In the genomic region with DNA sequence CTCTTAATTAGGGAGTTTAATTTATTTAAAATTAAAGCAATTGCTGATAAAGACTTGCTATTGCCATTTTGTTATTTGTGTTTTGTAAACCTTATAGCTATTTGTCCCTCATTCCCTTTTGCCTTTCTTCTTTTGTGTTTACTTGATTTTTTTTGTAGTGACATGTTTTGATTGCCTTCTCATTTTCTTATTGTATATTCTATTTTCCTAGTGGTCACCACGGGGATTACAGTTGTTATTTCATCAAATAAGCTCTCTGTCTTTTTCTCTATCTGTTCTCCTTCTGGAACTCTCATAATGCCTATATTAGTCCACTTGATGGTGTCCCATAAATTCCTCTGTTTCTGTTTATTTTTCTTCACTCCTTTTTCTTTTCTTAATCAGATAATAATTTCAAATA, we compare ENCODE assay signal across 18 cellular contexts.
DNase-seq lines count a peak whose midpoint lies in the region; ATAC-seq, FAIRE-seq and TF ChIP-seq lines count a peak whose summit lies in the region.
"Had no signal": no experiment of that assay in that cellular context is flagged by ENCODE, and none has a peak within 500 bp of the region (broad histone marks: within the 10 kb centered on the region; RNA-seq: fewer than 3 reads in every experiment).

No MANE protein-coding gene starts in this region.

- H3K9me3 Mint-ChIP-seq in IgD-negative memory B cell: peaks cover 0 to 3% (median 2%) of the 10 kb centered on the region in 3 donors
- H3K9me3 Mint-ChIP-seq in neural crest cell: peaks cover 13% of the 10 kb centered on the region

- no peaks in the 10 kb centered on the region for H3K27me3 ChIP-seq in GM12878 (replicated peaks in 1 of 2; ENCODE audit: control insufficient read depth in 2 of 2, insufficient read depth in 2 of 2, low read length in 1 of 2)
- H3K27me3 ChIP-seq: left lung had no signal

- BruUV-seq in GM12878 (replicated peaks; lab: Mats Ljungman, UMichigan): no TSS peak

- TF ChIP-seq CTCF in GM12878 (IDR thresholded peaks at IDR 0.05 in 2 of 3, conservative IDR thresholded peaks at IDR 0.05 in 1 of 3; ENCODE audit: control insufficient read depth in 2 of 3, extremely low read depth in 1 of 3, insufficient read depth in 1 of 3, low read depth in 3 of 3, low read length in 3 of 3) (peak in 2 of 3 experiments; percentile 9 to 10; a peak in 1 of 6 replicates), neural crest cell (conservative IDR thresholded peaks at IDR 0.05) (peak; percentile 59)

- H3K27ac Mint-ChIP-seq in IgD-negative memory B cell (peak overlapping the region in 2 of 3 donors; percentile 74 to 86), neural crest cell (ENCODE audit: unreplicated experiment) (no peak overlapping the region)
- H3K27ac Mint-ChIP-seq: activated CD8-positive, alpha-beta T cell treated with anti-CD3 and anti-CD28 coated beads for 36 hours; activated naive CD8-positive, alpha-beta T cell treated with anti-CD3 and anti-CD28 coated beads, Interleukin-2, amount 50 U/mL, for 24 hours had no signal

- no peak overlapping the region for H3K4me2 ChIP-seq in GM12878 (ENCODE audit: control insufficient read depth, insufficient read depth)

- no peak for TF ChIP-seq RAD21 in GM12878 (IDR thresholded peaks at IDR 0.05; ENCODE audit: insufficient read depth, low read depth, low read length)

- H3K27me3 Mint-ChIP-seq in IgD-negative memory B cell (no peaks in the 10 kb centered on the region), neural crest cell (ENCODE audit: low read depth) (no peaks in the 10 kb centered on the region)

- POLR2A ChIA-PET in GM12878 (lab: Charles Lee): interaction anchor here (0.6 to 1.8 kb wide), 5 partner anchors 17 to 532 kb away, joined by 3 to 6 read pairs (median 4); no protein-coding TSS in a partner anchor

- H3K4me3 ChIP-seq in GM12878: no peak overlapping the region
- H3K4me3 ChIP-seq: left lung had no signal

- H3K36me3 Mint-ChIP-seq in IgD-negative memory B cell: peaks cover 2% of the 10 kb centered on the region
- H3K36me3 Mint-ChIP-seq in neural crest cell (ENCODE audit: low read depth): no peaks in the 10 kb centered on the region

- no peak overlapping the region for H2AFZ ChIP-seq in GM12878 (ENCODE audit: control insufficient read depth, low read depth, low read length)

- intact Hi-C loops in GM12878 (cut with micrococcal nuclease; ENCODE audit: unreplicated experiment): no loop called here

- H3K9me3 ChIP-seq in GM12878 (replicated peaks; ENCODE audit: control insufficient read depth, insufficient read depth, low read length): no peaks in the 10 kb centered on the region
- H3K9me3 ChIP-seq: left lung had no signal

- ATAC-seq in GM12878 (no peak), HG03175 (IDR thresholded peaks at IDR 0.05; ENCODE audit: unreplicated experiment) (no peak)
- ATAC-seq: activated CD8-positive, alpha-beta T cell treated with anti-CD3 and anti-CD28 coated beads for 36 hours; activated naive CD8-positive, alpha-beta T cell treated with anti-CD3 and anti-CD28 coated beads, Interleukin-2, amount 50 U/mL, for 24 hours; left lung; stimulated activated naive CD8-positive, alpha-beta T cell treated with anti-CD3 and anti-CD28 coated beads, Interleukin-15, Interleukin-2, amounts not matched to agents 100 U/mL and 50 U/mL, for 24 hours had no signal

- CTCF ChIA-PET in GM12878 (lab: Yijun Ruan, JAX): interaction anchor here (0.6 to 2.7 kb wide), 14 partner anchors 11 to 669 kb away, joined by 3 to 19 read pairs (median 4); no protein-coding TSS in a partner anchor

- no peaks in the 10 kb centered on the region for H3K36me3 ChIP-seq in GM12878 (ENCODE audit: control insufficient read depth in 2 of 2, insufficient read depth in 2 of 2, low read length in 1 of 2)
- H3K36me3 ChIP-seq: left lung had no signal

- no peak overlapping the region for H3K27ac ChIP-seq in GM12878 (ENCODE audit: control insufficient read depth, insufficient read depth)
- H3K27ac ChIP-seq: left lung had no signal

- RAD21 ChIA-PET in GM12878 (lab: Charles Lee; ENCODE audit: unreplicated experiment): interaction anchor here (0.6 to 3.6 kb wide), 8 partner anchors 11 to 94 kb away, joined by 3 to 27 read pairs (median 4); no protein-coding TSS in a partner anchor

- peaks cover 16% of the 10 kb centered on the region for H3K4me1 ChIP-seq in GM12878 (ENCODE audit: control insufficient read depth, insufficient read depth, low read length)

- in situ Hi-C loops in GM12878 (cut with MboI): no loop called here

- H3K9ac ChIP-seq in GM12878 (ENCODE audit: control insufficient read depth, insufficient read depth, low read length): no peak overlapping the region

- H3K79me2 ChIP-seq in GM12878 (ENCODE audit: control insufficient read depth, insufficient read depth, low read length): no peaks in the 10 kb centered on the region

- FAIRE-seq in GM12878 (lab: Jason Lieb, UNC): no peak
- FAIRE-seq: A204.1, GM12891 had no signal

- no peaks in the 10 kb centered on the region for H4K20me1 ChIP-seq in GM12878 (ENCODE audit: control insufficient read depth, insufficient read depth)

- SMC1A ChIA-PET in GM12878 (lab: Charles Lee; ENCODE audit: uncharacterized antibody, unreplicated experiment): interaction anchor here (0.9 to 7.6 kb wide), 11 partner anchors 8 to 71 kb away, joined by 3 to 89 read pairs (median 6); no protein-coding TSS in a partner anchor

- peak; percentile 8 for DNase-seq in NCI-H2171 treated with DMSO at 0.1 percent for 48 hours (lab: John Stamatoyannopoulos, UW)
- DNase-seq in NCI-H2171 (lab: John Stamatoyannopoulos, UW): no peak
- DNase-seq in GM12878 (ENCODE audit: low read depth, low spot score): no peak
- DNase-seq in neural crest cell (ENCODE audit: low read depth, low spot score): no peak
- no peak for DNase-seq in NCI-H526 (lab: John Stamatoyannopoulos, UW)
- DNase-seq in retina: no peak
- DNase-seq: activated CD8-positive, alpha-beta T cell treated with anti-CD3 and anti-CD28 coated beads for 36 hours; activated naive CD8-positive, alpha-beta T cell treated with anti-CD3 and anti-CD28 coated beads, Interleukin-2, amount 50 U/mL, for 24 hours; foreskin fibroblast; Karpas-422; left lung; NCI-H146; NCI-H446 treated with DMSO at 0.1 percent for 48 hours; stimulated activated naive CD8-positive, alpha-beta T cell treated with anti-CD3 and anti-CD28 coated beads, Interleukin-15, Interleukin-2, amounts not matched to agents 100 U/mL and 50 U/mL, for 24 hours had no signal

- no peak for TF ChIP-seq POLR2A in GM12878 (IDR thresholded peaks at IDR 0.05; ENCODE audit: low read depth, low read length)

- H3K4me1 Mint-ChIP-seq in IgD-negative memory B cell (peaks cover 25 to 28% (median 26%) of the 10 kb centered on the region in 3 donors), neural crest cell (peaks cover 5% of the 10 kb centered on the region)
- H3K4me1 Mint-ChIP-seq: activated naive CD8-positive, alpha-beta T cell treated with anti-CD3 and anti-CD28 coated beads, Interleukin-2, amount 50 U/mL, for 24 hours had no signal

- 40% methylated on average over 1 of the region's 1 CpG for WGBS in GM12878 (ENCODE audit: insufficient coverage, insufficient replicate concordance, low lambda C conversion rate, missing lambda C conversion rate)

- no peak overlapping the region for H3K4me3 Mint-ChIP-seq in IgD-negative memory B cell
- no peak overlapping the region for H3K4me3 Mint-ChIP-seq in neural crest cell
- H3K4me3 Mint-ChIP-seq: activated CD8-positive, alpha-beta T cell treated with anti-CD3 and anti-CD28 coated beads for 36 hours; activated naive CD8-positive, alpha-beta T cell treated with anti-CD3 and anti-CD28 coated beads, Interleukin-2, amount 50 U/mL, for 24 hours had no signal

- no peak for TF ChIP-seq EP300 in GM12878 (IDR thresholded peaks at IDR 0.05; ENCODE audit: borderline replicate concordance in 1 of 2, control insufficient read depth in 1 of 2, low read depth in 2 of 2, low read length in 2 of 2)

TF ChIP-seq in GM12878, 131 proteins besides CTCF, POLR2A, EP300 and RAD21 (continues in another document):
- TF ChIP-seq SUPT20H (IDR thresholded peaks at IDR 0.05; ENCODE audit: borderline replicate concordance, control insufficient read depth, low read depth, low read length) (no peak), ZSCAN29 (IDR thresholded peaks at IDR 0.05) (no peak), MYB (IDR thresholded peaks at IDR 0.05; ENCODE audit: borderline replicate concordance, low read depth, low read length) (no peak), POU2F2 (IDR thresholded peaks at IDR 0.05; ENCODE audit: borderline replicate concordance, low read depth, low read length) (no peak), BHLHE40 (IDR thresholded peaks at IDR 0.05; ENCODE audit: borderline replicate concordance in 1 of 2, low read depth in 2 of 2, low read length in 1 of 2) (no peak), MEF2B (IDR thresholded peaks at IDR 0.05; ENCODE audit: partially characterized antibody, poor library complexity, severe bottlenecking) (no peak)
- TF ChIP-seq, protein P1, sequence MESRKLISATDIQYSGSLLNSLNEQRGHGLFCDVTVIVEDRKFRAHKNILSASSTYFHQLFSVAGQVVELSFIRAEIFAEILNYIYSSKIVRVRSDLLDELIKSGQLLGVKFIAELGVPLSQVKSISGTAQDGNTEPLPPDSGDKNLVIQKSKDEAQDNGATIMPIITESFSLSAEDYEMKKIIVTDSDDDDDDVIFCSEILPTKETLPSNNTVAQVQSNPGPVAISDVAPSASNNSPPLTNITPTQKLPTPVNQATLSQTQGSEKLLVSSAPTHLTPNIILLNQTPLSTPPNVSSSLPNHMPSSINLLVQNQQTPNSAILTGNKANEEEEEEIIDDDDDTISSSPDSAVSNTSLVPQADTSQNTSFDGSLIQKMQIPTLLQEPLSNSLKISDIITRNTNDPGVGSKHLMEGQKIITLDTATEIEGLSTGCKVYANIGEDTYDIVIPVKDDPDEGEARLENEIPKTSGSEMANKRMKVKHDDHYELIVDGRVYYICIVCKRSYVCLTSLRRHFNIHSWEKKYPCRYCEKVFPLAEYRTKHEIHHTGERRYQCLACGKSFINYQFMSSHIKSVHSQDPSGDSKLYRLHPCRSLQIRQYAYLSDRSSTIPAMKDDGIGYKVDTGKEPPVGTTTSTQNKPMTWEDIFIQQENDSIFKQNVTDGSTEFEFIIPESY (IDR thresholded peaks at IDR 0.05): no peak
- TF ChIP-seq, protein P2, sequence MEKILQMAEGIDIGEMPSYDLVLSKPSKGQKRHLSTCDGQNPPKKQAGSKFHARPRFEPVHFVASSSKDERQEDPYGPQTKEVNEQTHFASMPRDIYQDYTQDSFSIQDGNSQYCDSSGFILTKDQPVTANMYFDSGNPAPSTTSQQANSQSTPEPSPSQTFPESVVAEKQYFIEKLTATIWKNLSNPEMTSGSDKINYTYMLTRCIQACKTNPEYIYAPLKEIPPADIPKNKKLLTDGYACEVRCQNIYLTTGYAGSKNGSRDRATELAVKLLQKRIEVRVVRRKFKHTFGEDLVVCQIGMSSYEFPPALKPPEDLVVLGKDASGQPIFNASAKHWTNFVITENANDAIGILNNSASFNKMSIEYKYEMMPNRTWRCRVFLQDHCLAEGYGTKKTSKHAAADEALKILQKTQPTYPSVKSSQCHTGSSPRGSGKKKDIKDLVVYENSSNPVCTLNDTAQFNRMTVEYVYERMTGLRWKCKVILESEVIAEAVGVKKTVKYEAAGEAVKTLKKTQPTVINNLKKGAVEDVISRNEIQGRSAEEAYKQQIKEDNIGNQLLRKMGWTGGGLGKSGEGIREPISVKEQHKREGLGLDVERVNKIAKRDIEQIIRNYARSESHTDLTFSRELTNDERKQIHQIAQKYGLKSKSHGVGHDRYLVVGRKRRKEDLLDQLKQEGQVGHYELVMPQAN (conservative IDR thresholded peaks at IDR 0.05): no peak
